21 cellular contexts compared by ENCODE assay signal in genomic region chr11:78315724-78316123, GRCh38.
"Had no signal": no experiment of that assay in that cellular context is flagged by ENCODE, and none has a peak within 500 bp of the region (broad histone marks: within the 10 kb centered on the region; RNA-seq: fewer than 3 reads in every experiment).

No MANE protein-coding gene starts in this region.

- H3K36me3 Mint-ChIP-seq: activated CD4-positive, alpha-beta memory T cell treated with anti-CD3 and anti-CD28 coated beads for 36 hours; activated naive CD4-positive, alpha-beta T cell treated with anti-CD3 and anti-CD28 coated beads, Interleukin-2, amount 50 U/mL, for 24 hours had no signal

- H3K36me3 ChIP-seq: ascending aorta, Peyer's patch had no signal

- H3K9me3 Mint-ChIP-seq: activated CD4-positive, alpha-beta memory T cell treated with anti-CD3 and anti-CD28 coated beads for 36 hours; activated CD4-positive, alpha-beta T cell treated with anti-CD3 and anti-CD28 coated beads, Interleukin-2, amount 10 ng/mL, durations not matched to agents 7 days and 5 days; activated naive CD4-positive, alpha-beta T cell treated with anti-CD3 and anti-CD28 coated beads, Interleukin-2, amount 50 U/mL, for 24 hours had no signal

- H3K9me3 ChIP-seq: ascending aorta, body of pancreas, Peyer's patch had no signal

- H3K27ac ChIP-seq: body of pancreas, Peyer's patch, VCaP had no signal

- H3K4me1 Mint-ChIP-seq: activated naive CD4-positive, alpha-beta T cell treated with anti-CD3 and anti-CD28 coated beads, Interleukin-2, amount 50 U/mL, for 24 hours had no signal

- FAIRE-seq: bronchial epithelial cell had no signal

- H3K4me3 Mint-ChIP-seq: activated CD4-positive, alpha-beta memory T cell treated with anti-CD3 and anti-CD28 coated beads for 36 hours; activated CD4-positive, alpha-beta T cell treated with anti-CD3 and anti-CD28 coated beads, Interleukin-2, amount 10 ng/mL, durations not matched to agents 7 days and 5 days; activated naive CD4-positive, alpha-beta T cell treated with anti-CD3 and anti-CD28 coated beads, Interleukin-2, amount 50 U/mL, for 24 hours had no signal

- H3K4me3 ChIP-seq: ascending aorta, body of pancreas, Peyer's patch had no signal

- H3K27ac Mint-ChIP-seq: activated CD4-positive, alpha-beta memory T cell treated with anti-CD3 and anti-CD28 coated beads for 36 hours; activated CD4-positive, alpha-beta T cell treated with anti-CD3 and anti-CD28 coated beads, Interleukin-2, amount 10 ng/mL, durations not matched to agents 7 days and 5 days; activated naive CD4-positive, alpha-beta T cell treated with anti-CD3 and anti-CD28 coated beads, Interleukin-2, amount 50 U/mL, for 24 hours had no signal

- DNase-seq: activated CD4-positive, alpha-beta memory T cell treated with anti-CD3 and anti-CD28 coated beads for 36 hours; activated CD4-positive, alpha-beta T cell treated with anti-CD3 and anti-CD28 coated beads, Interleukin-2, amount 10 ng/mL, durations not matched to agents 7 days and 5 days; activated CD4-positive, CD25-positive, alpha-beta regulatory T cell; activated CD8-positive, alpha-beta memory T cell treated with anti-CD3 and anti-CD28 coated beads for 24 hours; activated effector memory CD4-positive, alpha-beta T cell treated with Interleukin-2 at 50 U/mL for 16 hours; activated naive CD4-positive, alpha-beta T cell; body of pancreas; central memory CD4-positive, alpha-beta T cell; Kasumi-1; NCI-H1105 treated with DMSO at 0.1 percent for 48 hours; NCI-H1436 treated with DMSO at 0.1 percent for 48 hours; NCI-H187; NCI-H2081; NCI-H446; NCI-H524; Peyer's patch; SHP77 had no signal

- H3K27me3 ChIP-seq: ascending aorta, body of pancreas, Peyer's patch had no signal

- ATAC-seq: body of pancreas had no signal

- H3K27me3 Mint-ChIP-seq: activated CD4-positive, alpha-beta memory T cell treated with anti-CD3 and anti-CD28 coated beads for 36 hours; activated CD4-positive, alpha-beta T cell treated with anti-CD3 and anti-CD28 coated beads, Interleukin-2, amount 10 ng/mL, durations not matched to agents 7 days and 5 days had no signal
